Comparison of ENCODE assay signal across 11 cellular contexts in the genomic region with DNA sequence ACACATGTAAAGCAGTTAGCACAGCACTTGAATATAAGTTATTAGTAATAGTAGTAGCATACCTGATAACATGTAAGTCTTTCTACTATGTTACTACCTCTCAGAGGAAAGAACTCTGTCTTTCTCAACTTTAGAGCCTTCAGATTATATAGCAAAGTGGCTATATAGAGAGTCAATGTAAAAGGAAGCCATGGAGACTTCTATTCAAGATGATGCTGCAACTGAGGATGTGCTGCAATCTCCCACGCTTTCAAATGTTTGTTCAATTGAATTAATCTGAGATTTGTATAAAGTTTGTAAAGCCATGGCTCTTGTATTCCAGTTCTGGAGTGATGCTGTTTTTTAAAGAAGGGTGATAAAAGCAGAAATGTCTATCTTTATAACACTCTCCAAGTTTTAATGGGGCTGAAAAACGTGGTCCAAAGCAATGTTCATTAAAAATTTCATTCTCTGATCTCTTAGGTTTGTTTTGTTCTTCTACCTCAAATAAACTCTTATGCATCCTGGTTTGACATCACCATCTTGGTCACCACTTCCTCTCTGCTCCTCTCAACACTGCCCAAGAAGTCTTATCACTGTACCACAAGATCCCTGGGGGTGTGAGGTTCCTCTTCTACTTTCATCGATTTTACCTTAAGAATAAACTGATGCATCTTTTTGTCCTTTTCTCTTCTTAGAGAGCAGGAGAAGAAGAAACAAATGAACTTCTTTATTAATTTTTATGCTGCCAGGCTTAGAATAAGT. TPM values are rescaled to one million over a fixed set of nuclear protein-coding genes. Genes with fewer than 3 reads are reported as not detected.
A peak's percentile ranks its signal among the peaks of the same experiment; 100 is the strongest.
DNase-seq lines count a peak whose midpoint lies in the region; ATAC-seq lines count a peak whose summit lies in the region.
"Had no signal": no experiment of that assay in that cellular context is flagged by ENCODE, and none has a peak within 500 bp of the region (broad histone marks: within the 10 kb centered on the region; RNA-seq: fewer than 3 reads in every experiment).

No MANE protein-coding gene starts in this region.

- H3K9me3 Mint-ChIP-seq in central memory CD8-positive, alpha-beta T cell: no peaks in the 10 kb centered on the region
- H3K9me3 Mint-ChIP-seq: dendritic cell treated with granulocyte-macrophage colony-stimulating factor and Interleukin-4, amounts not matched to agents 40 ng/mL and 50 ng/mL, for 4 days had no signal

- H3K36me3 Mint-ChIP-seq in central memory CD8-positive, alpha-beta T cell (ENCODE audit: insufficient read depth): peaks cover 6% of the 10 kb centered on the region

- no peak for DNase-seq in central memory CD8-positive, alpha-beta T cell (ENCODE audit: low spot score in 2 of 2)
- DNase-seq in activated gamma-delta T cell (lab: John Stamatoyannopoulos, UW): no peak
- DNase-seq in DMS153 treated with DMSO at 0.1 percent for 48 hours (lab: John Stamatoyannopoulos, UW; ENCODE audit: unreplicated experiment): no peak
- no peak for DNase-seq in dermis blood vessel endothelial cell
- DNase-seq in putamen (ENCODE audit: low spot score): no peak
- DNase-seq: activated CD8-positive, alpha-beta memory T cell treated with anti-CD3 and anti-CD28 coated beads, Interleukin-2, amount 50 U/mL, for 48 hours; NCI-H1105 had no signal

- ATAC-seq in GM18508 (IDR thresholded peaks at IDR 0.05; ENCODE audit: insufficient read depth, unreplicated experiment): peak; percentile 87
- peak; percentile 68 for ATAC-seq in GM21526 (IDR thresholded peaks at IDR 0.05; ENCODE audit: low FRiP score, unreplicated experiment)
- peak; percentile 81 for ATAC-seq in HG03571 (IDR thresholded peaks at IDR 0.05; ENCODE audit: unreplicated experiment)
- ATAC-seq in central memory CD8-positive, alpha-beta T cell (replicated peaks; ENCODE audit: extremely low read depth, poor library complexity, severe bottlenecking): peak; percentile 94

- peak overlapping the region; percentile 50 for H3K27ac Mint-ChIP-seq in central memory CD8-positive, alpha-beta T cell (ENCODE audit: low read depth)
- H3K27ac Mint-ChIP-seq: dendritic cell treated with granulocyte-macrophage colony-stimulating factor and Interleukin-4, amounts not matched to agents 40 ng/mL and 50 ng/mL, for 4 days had no signal

- no peak overlapping the region for H3K4me3 Mint-ChIP-seq in central memory CD8-positive, alpha-beta T cell
- H3K4me3 Mint-ChIP-seq: dendritic cell treated with granulocyte-macrophage colony-stimulating factor and Interleukin-4, amounts not matched to agents 40 ng/mL and 50 ng/mL, for 4 days had no signal

- H3K27me3 Mint-ChIP-seq in central memory CD8-positive, alpha-beta T cell: no peaks in the 10 kb centered on the region
- H3K27me3 Mint-ChIP-seq: dendritic cell treated with granulocyte-macrophage colony-stimulating factor and Interleukin-4, amounts not matched to agents 40 ng/mL and 50 ng/mL, for 4 days had no signal

- H3K4me1 Mint-ChIP-seq in central memory CD8-positive, alpha-beta T cell: peaks cover 15% of the 10 kb centered on the region

RNA-seq across cellular contexts. Expression of gene C12orf42, which starts 40.6 kb away (rescaled TPM):
- total RNA-seq in dermis blood vessel endothelial cell: 0.05 TPM in 1 of 2 replicates, not detected in the other
